8 cellular contexts compared by ENCODE assay signal in genomic region chr19:48872884-48873475, GRCh38. TPM values are rescaled to one million over a fixed set of nuclear protein-coding genes. Genes with fewer than 3 reads are reported as not detected.
DNase-seq lines count a peak whose midpoint lies in the region; ATAC-seq and TF ChIP-seq lines count a peak whose summit lies in the region.

No MANE protein-coding gene starts in this region.

- peaks cover 36% of the 10 kb centered on the region for H3K4me1 ChIP-seq in OCI-LY1 (ENCODE audit: insufficient read depth, low read length, severe bottlenecking)
- peaks cover 37% of the 10 kb centered on the region for H3K4me1 ChIP-seq in mucosa of descending colon (ENCODE audit: low read depth)

- DNase-seq in DMS53 (lab: John Stamatoyannopoulos, UW) (peak; percentile 96), HL-60 (ENCODE audit: low read depth in 1 of 2, low spot score in 1 of 2) (peak; percentile 82), activated T-cell treated with anti-CD3 and anti-CD28 coated beads for 24 hours (ENCODE audit: low read depth) (peak; percentile 67), epithelial cell of esophagus (ENCODE audit: low read depth) (peak; percentile 93), mucosa of descending colon (peak; percentile 78 to 93 (median 87)), NCI-H524 treated with DMSO at 0.1 percent for 48 hours (lab: John Stamatoyannopoulos, UW) (no peak)
- peak; percentile 81 for DNase-seq in stimulated activated CD8-positive, alpha-beta memory T cell treated with anti-CD3 and anti-CD28 coated beads, Interleukin-4, amount 100 ng/mL, for 48 hours

- ATAC-seq in mucosa of descending colon: peak; percentile 76

- H3K27me3 ChIP-seq in HL-60 (ENCODE audit: insufficient read depth, poor library complexity, severe bottlenecking) (no peaks in the 10 kb centered on the region), OCI-LY1 (ENCODE audit: insufficient read depth, low read length) (peaks cover 11% of the 10 kb centered on the region; the same call in 1 of the 2 replicates)

- H3K79me2 ChIP-seq in OCI-LY1 (ENCODE audit: insufficient read depth, low read length): no peaks in the 10 kb centered on the region

- H3K9me2 ChIP-seq in OCI-LY1 (ENCODE audit: low read depth, low read length): no peaks in the 10 kb centered on the region

- H3K27ac ChIP-seq in HL-60 (replicated peaks) (peak overlapping the region; percentile 98), OCI-LY1 (ENCODE audit: low read depth, low read length, poor library complexity, severe bottlenecking) (peak overlapping the region; percentile 71)

- TF ChIP-seq CTCF in HL-60 (IDR thresholded peaks at IDR 0.05; ENCODE audit: insufficient read depth, low read length) (no peak), OCI-LY1 (IDR thresholded peaks at IDR 0.05; ENCODE audit: low read length) (no peak), epithelial cell of esophagus (IDR thresholded peaks at IDR 0.05; ENCODE audit: insufficient read depth, low read depth, low read length, missing control alignments) (no peak), mucosa of descending colon (IDR thresholded peaks at IDR 0.05) (no peak)

- intact Hi-C loops in mucosa of descending colon (cut with DNase I, micrococcal nuclease): loop anchor here in 1 of 2 donors (10.0 kb wide), 1 partner anchor 92 kb away; the partner anchor contains the start of gene FTL

- H3K36me3 ChIP-seq in OCI-LY1 (ENCODE audit: insufficient read depth, low read length) (peaks cover 6% of the 10 kb centered on the region), mucosa of descending colon (ENCODE audit: low read depth) (no peaks in the 10 kb centered on the region)

- peak overlapping the region; percentile 92 for H3K4me2 ChIP-seq in OCI-LY1 (ENCODE audit: low read length)

- H3F3A ChIP-seq in OCI-LY1 (ENCODE audit: insufficient read depth, low read length): no peaks in the 10 kb centered on the region

- no peak overlapping the region for H2AFZ ChIP-seq in OCI-LY1 (ENCODE audit: low read length)

- H4K20me1 ChIP-seq in OCI-LY1 (ENCODE audit: insufficient read depth, low read length): no peaks in the 10 kb centered on the region

- H3K4me3 ChIP-seq in HL-60 (replicated peaks; ENCODE audit: insufficient read depth, low read length): peak overlapping the region; percentile 84
- peak overlapping the region; percentile 90 for H3K4me3 ChIP-seq in OCI-LY1 (ENCODE audit: low read depth, low read length, poor library complexity, severe bottlenecking)
- peak overlapping the region; percentile 73 for H3K4me3 ChIP-seq in epithelial cell of esophagus (ENCODE audit: low read length)
- H3K4me3 ChIP-seq in mucosa of descending colon: peak overlapping the region; percentile 87

- peak overlapping the region; percentile 93 for H3K9ac ChIP-seq in OCI-LY1 (ENCODE audit: low read length)

- no peaks in the 10 kb centered on the region for H3K9me3 ChIP-seq in OCI-LY1 (ENCODE audit: low read length)
- H3K9me3 ChIP-seq in mucosa of descending colon: no peaks in the 10 kb centered on the region

RNA-seq across cellular contexts. Expression of gene PPP1R15A, which starts 0.8 kb away (rescaled TPM):
- 10 to 100 TPM; 31.8 to 47.7 (median 44.6) TPM for total RNA-seq in mucosa of descending colon

RNA-seq across cellular contexts. Expression of gene PLEKHA4, which starts 4.6 kb away (rescaled TPM):
- 10 to 100 TPM in 2 of 3 donors, 1 to 10 TPM in 1; 4.6 to 30.2 (median 21.5) TPM for total RNA-seq in mucosa of descending colon

RNA-seq across cellular contexts. Expression of gene TULP2, which starts 25.6 kb away (rescaled TPM):
- total RNA-seq in mucosa of descending colon: under 1 TPM in 1 of 3 donors, not detected in 2; 0.32 TPM

RNA-seq across cellular contexts. Expression of gene NUCB1, which starts 27.1 kb away (rescaled TPM):
- total RNA-seq in mucosa of descending colon: 100 to 1,000 TPM; 171 to 219 (median 205) TPM

RNA-seq across cellular contexts. Expression of gene HSD17B14, which starts 36.7 kb away (rescaled TPM):
- total RNA-seq in mucosa of descending colon: 10 to 100 TPM in 1 of 3 donors, 1 to 10 TPM in 2; 2.4 to 10.1 (median 2.4) TPM
